In genomic region chr17:9108166-9108565, GRCh38 we compare ENCODE assay signal across 21 cellular contexts.
"Had no signal": no experiment of that assay in that cellular context is flagged by ENCODE, and none has a peak within 500 bp of the region (broad histone marks: within the 10 kb centered on the region; RNA-seq: fewer than 3 reads in every experiment).

No MANE protein-coding gene starts in this region.

- H3K27me3 Mint-ChIP-seq: activated naive CD8-positive, alpha-beta T cell treated with anti-CD3 and anti-CD28 coated beads for 36 hours had no signal

- FAIRE-seq: keratinocyte had no signal

- H3K4me1 Mint-ChIP-seq: activated naive CD8-positive, alpha-beta T cell treated with anti-CD3 and anti-CD28 coated beads for 36 hours; natural killer cell had no signal

- H3K36me3 ChIP-seq: cardiac muscle cell, lower lobe of right lung had no signal

- DNase-seq: activated CD4-positive, CD25-positive, alpha-beta regulatory T cell treated with anti-CD3 and anti-CD28 coated beads, Interleukin-2, amount 50 U/mL, for 72 hours; activated naive CD4-positive, alpha-beta T cell; activated naive CD8-positive, alpha-beta T cell treated with anti-CD3 and anti-CD28 coated beads for 36 hours; amygdala; dermis blood vessel endothelial cell; effector memory CD4-positive, alpha-beta T cell; foreskin fibroblast; hippocampal formation; lower lobe of right lung; natural killer cell; stimulated activated CD4-positive, alpha-beta T cell treated with anti-CD3 and anti-CD28 coated beads, Interleukin-4, amount 100 ng/mL, for 24 hours; T-helper 2 cell; testis had no signal

- H3K9me3 ChIP-seq: lower lobe of right lung, testis had no signal

- H3K27ac Mint-ChIP-seq: activated naive CD8-positive, alpha-beta T cell treated with anti-CD3 and anti-CD28 coated beads for 36 hours; activated T-helper 1 cell treated with anti-CD3 and anti-CD28 coated beads, Interleukin-12 subunit alpha, Interleukin-12 subunit beta, Interleukin-2, Interleukin-4 antibody, amounts not matched to agents 30 ng/mL and 10 ng/mL and 1 ng/mL, durations not matched to agents 14 hours and 24 hours and 36 hours; natural killer cell; stimulated activated effector memory CD8-positive, alpha-beta T cell treated with anti-CD3 and anti-CD28 coated beads, Interleukin-12 subunit alpha, Interleukin-12 subunit beta, amount 100 ng/mL, for 72 hours; type B pancreatic cell had no signal

- H3K4me3 Mint-ChIP-seq: activated naive CD8-positive, alpha-beta T cell treated with anti-CD3 and anti-CD28 coated beads for 36 hours; activated T-helper 1 cell treated with anti-CD3 and anti-CD28 coated beads, Interleukin-12 subunit alpha, Interleukin-12 subunit beta, Interleukin-2, Interleukin-4 antibody, amounts not matched to agents 30 ng/mL and 10 ng/mL and 1 ng/mL, durations not matched to agents 14 hours and 24 hours and 36 hours; natural killer cell; stimulated activated effector memory CD8-positive, alpha-beta T cell treated with anti-CD3 and anti-CD28 coated beads, Interleukin-12 subunit alpha, Interleukin-12 subunit beta, amount 100 ng/mL, for 72 hours; type B pancreatic cell had no signal

- H2AFZ ChIP-seq: parathyroid adenoma had no signal

- H3K9ac ChIP-seq: parathyroid adenoma had no signal

- H3K27ac ChIP-seq: cardiac muscle cell, lower lobe of right lung, parathyroid adenoma, testis had no signal

- H3K36me3 Mint-ChIP-seq: activated naive CD8-positive, alpha-beta T cell treated with anti-CD3 and anti-CD28 coated beads for 36 hours; natural killer cell; stimulated activated effector memory CD8-positive, alpha-beta T cell treated with anti-CD3 and anti-CD28 coated beads, Interleukin-12 subunit alpha, Interleukin-12 subunit beta, amount 100 ng/mL, for 72 hours; type B pancreatic cell had no signal

- ATAC-seq: lower lobe of right lung; natural killer cell; sciatic nerve; stimulated activated effector memory CD8-positive, alpha-beta T cell treated with anti-CD3 and anti-CD28 coated beads, Interleukin-12 subunit alpha, Interleukin-12 subunit beta, amount 100 ng/mL, for 72 hours had no signal

- H3K27me3 ChIP-seq: testis had no signal

- H3K4me3 ChIP-seq: cardiac muscle cell, lower lobe of right lung, smooth muscle cell, testis had no signal

- H3K4me1 ChIP-seq: lower lobe of right lung, parathyroid adenoma had no signal

- H3K4me2 ChIP-seq: smooth muscle cell had no signal

- H3K79me2 ChIP-seq: parathyroid adenoma had no signal
